In genomic region chr17:49730078-49730786, GRCh38 we compare ENCODE assay signal across 9 cellular contexts. TPM values are rescaled to one million over a fixed set of nuclear protein-coding genes. Genes with fewer than 3 reads are reported as not detected.
DNase-seq lines count a peak whose midpoint lies in the region; ATAC-seq and TF ChIP-seq lines count a peak whose summit lies in the region.
"Had no signal": no experiment of that assay in that cellular context is flagged by ENCODE, and none has a peak within 500 bp of the region (broad histone marks: within the 10 kb centered on the region; RNA-seq: fewer than 3 reads in every experiment).

No MANE protein-coding gene starts in this region.

- intact Hi-C loops in CD14-positive monocyte (cut with micrococcal nuclease), result no loop called here

- peak; percentile 88 for DNase-seq in AG09319 (ENCODE audit: extremely low read depth, low read depth)
- peak; percentile 93 for DNase-seq in fibroblast of pulmonary artery (ENCODE audit: low read depth)
- DNase-seq in natural killer cell treated with Interleukin-12 subunit alpha and Interleukin-12 subunit beta and Interleukin-15 and Interleukin-18, amount 100 ng/mL, for 72 hours (ENCODE audit: low spot score), result peak; percentile 25
- no peak for DNase-seq in CD14-positive monocyte (ENCODE audit: low spot score)
- DNase-seq in SK-N-DZ (ENCODE audit: low spot score), result no peak

- no peaks in the 10 kb centered on the region for H3K27me3 Mint-ChIP-seq in natural killer cell treated with Interleukin-12 subunit alpha and Interleukin-12 subunit beta and Interleukin-15 and Interleukin-18, amount 100 ng/mL, for 72 hours
- no peaks in the 10 kb centered on the region for H3K27me3 Mint-ChIP-seq in CD14-positive monocyte (ENCODE audit: low read depth in 3 of 3)

- H3K4me3 Mint-ChIP-seq in natural killer cell treated with Interleukin-12 subunit alpha and Interleukin-12 subunit beta and Interleukin-15 and Interleukin-18, amount 100 ng/mL, for 72 hours, result no peak overlapping the region
- no peak overlapping the region for H3K4me3 Mint-ChIP-seq in CD14-positive monocyte

- peaks cover 10% of the 10 kb centered on the region for H3K36me3 Mint-ChIP-seq in natural killer cell treated with Interleukin-12 subunit alpha and Interleukin-12 subunit beta and Interleukin-15 and Interleukin-18, amount 100 ng/mL, for 72 hours
- peaks cover 30 to 50% of the 10 kb centered on the region in 2 donors for H3K36me3 Mint-ChIP-seq in CD14-positive monocyte

- ATAC-seq in SK-N-SH treated with all-trans-retinoic acid at 6 μM for 48 hours, result peak; percentile 85
- no peak for ATAC-seq in natural killer cell treated with Interleukin-12 subunit alpha and Interleukin-12 subunit beta and Interleukin-15 and Interleukin-18, amount 100 ng/mL, for 72 hours
- ATAC-seq in HG02798 (IDR thresholded peaks at IDR 0.05; ENCODE audit: poor library complexity, unreplicated experiment), result no peak
- ATAC-seq in GM19463 (IDR thresholded peaks at IDR 0.05; ENCODE audit: unreplicated experiment), result no peak

- peaks cover 36 to 53% of the 10 kb centered on the region in 2 donors for H3K4me1 Mint-ChIP-seq in natural killer cell treated with Interleukin-12 subunit alpha and Interleukin-12 subunit beta and Interleukin-15 and Interleukin-18, amount 100 ng/mL, for 72 hours (ENCODE audit: low read depth in 2 of 2)
- H3K4me1 Mint-ChIP-seq in CD14-positive monocyte, result peaks cover 61% of the 10 kb centered on the region

- TF ChIP-seq CTCF in AG09319 (IDR thresholded peaks at IDR 0.05; ENCODE audit: low read depth, low read length) (no peak), fibroblast of pulmonary artery (IDR thresholded peaks at IDR 0.05; ENCODE audit: low read length, missing control alignments) (no peak), CD14-positive monocyte (IDR thresholded peaks at IDR 0.05) (no peak)

- H3K9me3 Mint-ChIP-seq in natural killer cell treated with Interleukin-12 subunit alpha and Interleukin-12 subunit beta and Interleukin-15 and Interleukin-18, amount 100 ng/mL, for 72 hours, result peaks cover 3% of the 10 kb centered on the region
- peaks cover 0 to 6% (median 0%) of the 10 kb centered on the region in 7 donors for H3K9me3 Mint-ChIP-seq in CD14-positive monocyte

- peak overlapping the region; percentile 63 to 90 for H3K27ac Mint-ChIP-seq in natural killer cell treated with Interleukin-12 subunit alpha and Interleukin-12 subunit beta and Interleukin-15 and Interleukin-18, amount 100 ng/mL, for 72 hours
- H3K27ac Mint-ChIP-seq in CD14-positive monocyte, result peak overlapping the region in 3 of 7 donors; percentile 72 to 80 (median 75)

- no peak overlapping the region for H3K4me3 ChIP-seq in fibroblast of pulmonary artery (replicated peaks; ENCODE audit: low read depth, low read length)
- H3K4me3 ChIP-seq: HAP-1 had no signal

TF ChIP-seq in SK-N-SH treated with all-trans-retinoic acid at 6 μM for 48 hours, 23 proteins besides CTCF, POLR2A, EP300 and RAD21:
- no peak for TF ChIP-seq CSRNP3 (CRISPR knock-in tag; IDR thresholded peaks at IDR 0.05)
- TF ChIP-seq ZNF8 (CRISPR knock-in tag; IDR thresholded peaks at IDR 0.05), result no peak
- no peak for TF ChIP-seq ISL1 (CRISPR knock-in tag; IDR thresholded peaks at IDR 0.05)
- TF ChIP-seq ZFP3 (CRISPR knock-in tag; IDR thresholded peaks at IDR 0.05), result no peak
- TF ChIP-seq ZNF70 (CRISPR knock-in tag; IDR thresholded peaks at IDR 0.05), result no peak
- no peak for TF ChIP-seq TCF4 (CRISPR knock-in tag; IDR thresholded peaks at IDR 0.05; ENCODE audit: borderline replicate concordance)
- no peak for TF ChIP-seq SNAI2 (CRISPR knock-in tag; IDR thresholded peaks at IDR 0.05)
- no peak for TF ChIP-seq TOX (CRISPR knock-in tag; IDR thresholded peaks at IDR 0.05; ENCODE audit: borderline replicate concordance)
- TF ChIP-seq BACH2 (CRISPR knock-in tag; IDR thresholded peaks at IDR 0.05; ENCODE audit: borderline replicate concordance), result no peak
- TF ChIP-seq TSHZ2 (CRISPR knock-in tag; IDR thresholded peaks at IDR 0.05), result no peak
- no peak for TF ChIP-seq GLIS3 (CRISPR knock-in tag; IDR thresholded peaks at IDR 0.05)
- no peak for TF ChIP-seq RARB (CRISPR knock-in tag; IDR thresholded peaks at IDR 0.05)
- no peak for TF ChIP-seq ARNTL (CRISPR knock-in tag; IDR thresholded peaks at IDR 0.05; ENCODE audit: borderline replicate concordance, low read depth)

RNA-seq across cellular contexts. Expression of gene SLC35B1, which starts 22.5 kb away (rescaled TPM):
- total RNA-seq in natural killer cell treated with Interleukin-12 subunit alpha and Interleukin-12 subunit beta and Interleukin-15 and Interleukin-18, amount 100 ng/mL, for 72 hours, result 100 to 1,000 TPM in 1 of 2 donors, 10 to 100 TPM in 1; 90.9 to 115 TPM
- polyA plus RNA-seq in CD14-positive monocyte, result 10 to 100 TPM; 56.0 to 61.0 TPM
- 94.9 and 178 TPM in 2 replicates for polyA plus RNA-seq in SK-N-DZ (2014; cell fraction: cytosol; rRNA removed)
- polyA plus RNA-seq in SK-N-DZ (2014; cell fraction: nucleus; rRNA removed), result 127 and 153 TPM in 2 replicates

RNA-seq across cellular contexts. Expression of gene FAM117A, which starts 33.7 kb away (rescaled TPM):
- total RNA-seq in natural killer cell treated with Interleukin-12 subunit alpha and Interleukin-12 subunit beta and Interleukin-15 and Interleukin-18, amount 100 ng/mL, for 72 hours, result 10 to 100 TPM; 22.4 to 36.4 TPM
- polyA plus RNA-seq in CD14-positive monocyte, result 10 to 100 TPM; 11.8 to 17.9 TPM
- polyA plus RNA-seq in SK-N-DZ (2014; cell fraction: cytosol; rRNA removed), result 7.5 and 9.1 TPM in 2 replicates
- 4.7 and 18.3 TPM in 2 replicates for polyA plus RNA-seq in SK-N-DZ (2014; cell fraction: nucleus; rRNA removed)

RNA-seq across cellular contexts. Expression of gene SPOP, which starts 52.3 kb away (rescaled TPM):
- total RNA-seq in natural killer cell treated with Interleukin-12 subunit alpha and Interleukin-12 subunit beta and Interleukin-15 and Interleukin-18, amount 100 ng/mL, for 72 hours, result 10 to 100 TPM; 59.3 to 87.7 TPM
- polyA plus RNA-seq in CD14-positive monocyte, result 10 to 100 TPM; 63.2 to 65.5 TPM
- polyA plus RNA-seq in SK-N-DZ (2014; cell fraction: cytosol; rRNA removed), result 46.4 and 62.0 TPM in 2 replicates
- 124 and 178 TPM in 2 replicates for polyA plus RNA-seq in SK-N-DZ (2014; cell fraction: nucleus; rRNA removed)

RNA-seq across cellular contexts. Expression of gene KAT7, which starts 58.2 kb away (rescaled TPM):
- 10 to 100 TPM; 75.8 to 98.5 TPM for total RNA-seq in natural killer cell treated with Interleukin-12 subunit alpha and Interleukin-12 subunit beta and Interleukin-15 and Interleukin-18, amount 100 ng/mL, for 72 hours
- polyA plus RNA-seq in CD14-positive monocyte, result 10 to 100 TPM; 17.5 to 28.1 TPM
- polyA plus RNA-seq in SK-N-DZ (2014; cell fraction: cytosol; rRNA removed), result 30.9 and 32.5 TPM in 2 replicates
- 21.1 and 30.8 TPM in 2 replicates for polyA plus RNA-seq in SK-N-DZ (2014; cell fraction: nucleus; rRNA removed)

Comparison
In these comparisons a context has a peak if more than half of its experiments do, and no peak if none do; other contexts are left out.
1. DNase-seq: peak in AG09319 (single experiment), fibroblast of pulmonary artery (single experiment) and natural killer cell treated with Interleukin-12 subunit alpha and Interleukin-12 subunit beta and Interleukin-15 and Interleukin-18, amount 100 ng/mL, for 72 hours (single experiment); none in CD14-positive monocyte (single experiment) and SK-N-DZ (single experiment).